1 cellular context compared by ENCODE assay signal in the genomic region with DNA sequence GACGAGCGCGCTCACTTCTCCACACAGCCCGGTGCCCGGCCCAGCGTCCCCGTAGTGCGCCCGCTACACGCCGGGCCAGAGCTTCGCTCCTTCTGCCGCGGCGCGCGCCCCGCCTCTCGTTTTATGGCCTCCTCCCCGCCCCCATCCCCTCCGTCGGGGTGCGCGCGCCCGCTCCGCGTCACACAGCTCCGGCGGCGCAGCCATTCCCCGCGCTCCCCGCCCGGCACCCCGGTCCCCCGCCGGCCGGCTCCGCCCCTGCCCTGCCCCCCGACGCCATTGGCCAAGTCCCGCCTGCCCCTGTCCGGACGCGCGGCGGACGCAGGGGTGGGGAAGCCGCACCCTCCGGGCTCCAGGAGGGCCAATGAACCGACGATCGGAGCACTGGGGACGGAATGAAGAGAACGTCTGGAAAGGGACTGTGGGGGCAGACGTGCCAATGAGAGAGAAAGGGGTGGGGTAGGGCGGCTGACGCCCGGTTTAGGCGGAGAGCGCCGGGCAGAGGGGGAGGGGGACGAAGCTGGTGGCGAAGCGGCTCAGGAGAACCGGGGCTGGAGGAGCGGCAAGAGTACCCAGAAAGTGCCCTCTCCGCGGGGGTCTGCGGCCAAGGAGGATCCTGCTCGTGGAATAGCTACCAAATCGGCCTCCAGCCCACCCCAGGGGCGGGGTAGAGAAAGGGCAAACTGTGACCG.
A peak's percentile ranks its signal among the peaks of the same experiment; 100 is the strongest.
TF ChIP-seq lines count a peak whose summit lies in the region.

TOB1 (minus strand) TSS at position 94 of the 689 bp plus-strand sequence. CDS start 2,337 bp downstream, outside the sequence.

TF ChIP-seq in HepG2, 621 proteins besides CTCF, POLR2A, EP300 and RAD21 (continued from another document and continues in another):
- TF ChIP-seq ZFP37 (CRISPR knock-in tag; IDR thresholded peaks at IDR 0.05; ENCODE audit: borderline replicate concordance) (no peak; the same call in 1 of the 2 replicates), LCORL (IDR thresholded peaks at IDR 0.05) (no peak), LCORL (CRISPR knock-in tag; IDR thresholded peaks at IDR 0.05) (peak; percentile 86), GATAD1 (CRISPR knock-in tag; IDR thresholded peaks at IDR 0.05) (peak; percentile 72), ZNF256 (CRISPR knock-in tag; conservative IDR thresholded peaks at IDR 0.05) (peak; percentile 85; the same call in 1 of the 2 replicates), HNRNPL (IDR thresholded peaks at IDR 0.05; ENCODE audit: low read depth, low read length) (peak; percentile 90; the same call in 1 of the 2 replicates), ZNF768 (CRISPR knock-in tag; IDR thresholded peaks at IDR 0.05) (peak; percentile 87), ZBTB14 (CRISPR knock-in tag; IDR thresholded peaks at IDR 0.05) (peak; percentile 99), MTA3 (CRISPR knock-in tag; IDR thresholded peaks at IDR 0.05) (no peak), ZNF572 (CRISPR knock-in tag; IDR thresholded peaks at IDR 0.05) (no peak), ZZZ3 (CRISPR knock-in tag; IDR thresholded peaks at IDR 0.05; ENCODE audit: borderline replicate concordance) (peak; percentile 79; the same call in 1 of the 2 replicates), TIGD3 (CRISPR knock-in tag; IDR thresholded peaks at IDR 0.05; ENCODE audit: borderline replicate concordance) (peak; percentile 71; the same call in 1 of the 2 replicates), RFX5 (IDR thresholded peaks at IDR 0.05; ENCODE audit: low read depth, low read length) (peak; percentile 50), ZNF510 (CRISPR knock-in tag; IDR thresholded peaks at IDR 0.05; ENCODE audit: low read depth) (peak; percentile 83), HBP1 (CRISPR knock-in tag; IDR thresholded peaks at IDR 0.05; ENCODE audit: low read depth) (peak; percentile 86; the same call in 1 of the 2 replicates), CEBPG (CRISPR knock-in tag; IDR thresholded peaks at IDR 0.05) (peak; percentile 16; the same call in 1 of the 2 replicates), ZNF720 (CRISPR knock-in tag; IDR thresholded peaks at IDR 0.05) (0 out of 2 replicates have a peak, but pooled peaks have one; percentile 43), ZFAT (CRISPR knock-in tag; conservative IDR thresholded peaks at IDR 0.05) (no peak; the same call in 1 of the 2 replicates), TBL1XR1 (IDR thresholded peaks at IDR 0.05; ENCODE audit: borderline replicate concordance, low read length, partially characterized antibody) (peak; percentile 90), HOXA3 (CRISPR knock-in tag; IDR thresholded peaks at IDR 0.05) (peak; percentile 93), ATF7 (IDR thresholded peaks at IDR 0.05) (no peak), ATF7 (CRISPR knock-in tag; IDR thresholded peaks at IDR 0.05) (peak; percentile 72), CBX2 (IDR thresholded peaks at IDR 0.05; ENCODE audit: low read depth, low read length) (no peak), CBX2 (CRISPR knock-in tag; IDR thresholded peaks at IDR 0.05; ENCODE audit: low read depth) (peak; percentile 68; the same call in 1 of the 2 replicates), GMEB1 (CRISPR knock-in tag; IDR thresholded peaks at IDR 0.05; ENCODE audit: borderline replicate concordance) (peak; percentile 82), TAF15 (IDR thresholded peaks at IDR 0.05; ENCODE audit: low read depth, low read length, poor library complexity, severe bottlenecking) (peak; percentile 66), CCDC6 (CRISPR knock-in tag; IDR thresholded peaks at IDR 0.05) (peak; percentile 98), GABPB1 (CRISPR knock-in tag; IDR thresholded peaks at IDR 0.05) (peak; percentile 79), NFE2L2 (IDR thresholded peaks at IDR 0.05; ENCODE audit: low read length) (no peak), ZSCAN9 (CRISPR knock-in tag; IDR thresholded peaks at IDR 0.05; ENCODE audit: borderline replicate concordance) (peak; percentile 96), HMGXB4 (CRISPR knock-in tag; IDR thresholded peaks at IDR 0.05; ENCODE audit: borderline replicate concordance in 1 of 2, low read depth in 1 of 2) (peak in 1 of 2 experiments; percentile 81; a peak in 2 of 4 replicates), SIX4 (CRISPR knock-in tag; IDR thresholded peaks at IDR 0.05) (peak; percentile 76; the same call in 1 of the 2 replicates), GATA4 (IDR thresholded peaks at IDR 0.05; ENCODE audit: borderline replicate concordance, low read depth) (peak; percentile 94), ZNF784 (CRISPR knock-in tag; IDR thresholded peaks at IDR 0.05; ENCODE audit: borderline replicate concordance) (peak; percentile 66)
- TF ChIP-seq, protein P1, sequence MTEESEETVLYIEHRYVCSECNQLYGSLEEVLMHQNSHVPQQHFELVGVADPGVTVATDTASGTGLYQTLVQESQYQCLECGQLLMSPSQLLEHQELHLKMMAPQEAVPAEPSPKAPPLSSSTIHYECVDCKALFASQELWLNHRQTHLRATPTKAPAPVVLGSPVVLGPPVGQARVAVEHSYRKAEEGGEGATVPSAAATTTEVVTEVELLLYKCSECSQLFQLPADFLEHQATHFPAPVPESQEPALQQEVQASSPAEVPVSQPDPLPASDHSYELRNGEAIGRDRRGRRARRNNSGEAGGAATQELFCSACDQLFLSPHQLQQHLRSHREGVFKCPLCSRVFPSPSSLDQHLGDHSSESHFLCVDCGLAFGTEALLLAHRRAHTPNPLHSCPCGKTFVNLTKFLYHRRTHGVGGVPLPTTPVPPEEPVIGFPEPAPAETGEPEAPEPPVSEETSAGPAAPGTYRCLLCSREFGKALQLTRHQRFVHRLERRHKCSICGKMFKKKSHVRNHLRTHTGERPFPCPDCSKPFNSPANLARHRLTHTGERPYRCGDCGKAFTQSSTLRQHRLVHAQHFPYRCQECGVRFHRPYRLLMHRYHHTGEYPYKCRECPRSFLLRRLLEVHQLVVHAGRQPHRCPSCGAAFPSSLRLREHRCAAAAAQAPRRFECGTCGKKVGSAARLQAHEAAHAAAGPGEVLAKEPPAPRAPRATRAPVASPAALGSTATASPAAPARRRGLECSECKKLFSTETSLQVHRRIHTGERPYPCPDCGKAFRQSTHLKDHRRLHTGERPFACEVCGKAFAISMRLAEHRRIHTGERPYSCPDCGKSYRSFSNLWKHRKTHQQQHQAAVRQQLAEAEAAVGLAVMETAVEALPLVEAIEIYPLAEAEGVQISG (CRISPR knock-in tag; IDR thresholded peaks at IDR 0.05) = peak; percentile 82
- TF ChIP-seq, protein P2, sequence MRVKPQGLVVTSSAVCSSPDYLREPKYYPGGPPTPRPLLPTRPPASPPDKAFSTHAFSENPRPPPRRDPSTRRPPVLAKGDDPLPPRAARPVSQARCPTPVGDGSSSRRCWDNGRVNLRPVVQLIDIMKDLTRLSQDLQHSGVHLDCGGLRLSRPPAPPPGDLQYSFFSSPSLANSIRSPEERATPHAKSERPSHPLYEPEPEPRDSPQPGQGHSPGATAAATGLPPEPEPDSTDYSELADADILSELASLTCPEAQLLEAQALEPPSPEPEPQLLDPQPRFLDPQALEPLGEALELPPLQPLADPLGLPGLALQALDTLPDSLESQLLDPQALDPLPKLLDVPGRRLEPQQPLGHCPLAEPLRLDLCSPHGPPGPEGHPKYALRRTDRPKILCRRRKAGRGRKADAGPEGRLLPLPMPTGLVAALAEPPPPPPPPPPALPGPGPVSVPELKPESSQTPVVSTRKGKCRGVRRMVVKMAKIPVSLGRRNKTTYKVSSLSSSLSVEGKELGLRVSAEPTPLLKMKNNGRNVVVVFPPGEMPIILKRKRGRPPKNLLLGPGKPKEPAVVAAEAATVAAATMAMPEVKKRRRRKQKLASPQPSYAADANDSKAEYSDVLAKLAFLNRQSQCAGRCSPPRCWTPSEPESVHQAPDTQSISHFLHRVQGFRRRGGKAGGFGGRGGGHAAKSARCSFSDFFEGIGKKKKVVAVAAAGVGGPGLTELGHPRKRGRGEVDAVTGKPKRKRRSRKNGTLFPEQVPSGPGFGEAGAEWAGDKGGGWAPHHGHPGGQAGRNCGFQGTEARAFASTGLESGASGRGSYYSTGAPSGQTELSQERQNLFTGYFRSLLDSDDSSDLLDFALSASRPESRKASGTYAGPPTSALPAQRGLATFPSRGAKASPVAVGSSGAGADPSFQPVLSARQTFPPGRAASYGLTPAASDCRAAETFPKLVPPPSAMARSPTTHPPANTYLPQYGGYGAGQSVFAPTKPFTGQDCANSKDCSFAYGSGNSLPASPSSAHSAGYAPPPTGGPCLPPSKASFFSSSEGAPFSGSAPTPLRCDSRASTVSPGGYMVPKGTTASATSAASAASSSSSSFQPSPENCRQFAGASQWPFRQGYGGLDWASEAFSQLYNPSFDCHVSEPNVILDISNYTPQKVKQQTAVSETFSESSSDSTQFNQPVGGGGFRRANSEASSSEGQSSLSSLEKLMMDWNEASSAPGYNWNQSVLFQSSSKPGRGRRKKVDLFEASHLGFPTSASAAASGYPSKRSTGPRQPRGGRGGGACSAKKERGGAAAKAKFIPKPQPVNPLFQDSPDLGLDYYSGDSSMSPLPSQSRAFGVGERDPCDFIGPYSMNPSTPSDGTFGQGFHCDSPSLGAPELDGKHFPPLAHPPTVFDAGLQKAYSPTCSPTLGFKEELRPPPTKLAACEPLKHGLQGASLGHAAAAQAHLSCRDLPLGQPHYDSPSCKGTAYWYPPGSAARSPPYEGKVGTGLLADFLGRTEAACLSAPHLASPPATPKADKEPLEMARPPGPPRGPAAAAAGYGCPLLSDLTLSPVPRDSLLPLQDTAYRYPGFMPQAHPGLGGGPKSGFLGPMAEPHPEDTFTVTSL (CRISPR knock-in tag; IDR thresholded peaks at IDR 0.05; ENCODE audit: borderline replicate concordance) = 0 out of 2 replicates have a peak, but pooled peaks have one; percentile 15
- TF ChIP-seq, protein P3, sequence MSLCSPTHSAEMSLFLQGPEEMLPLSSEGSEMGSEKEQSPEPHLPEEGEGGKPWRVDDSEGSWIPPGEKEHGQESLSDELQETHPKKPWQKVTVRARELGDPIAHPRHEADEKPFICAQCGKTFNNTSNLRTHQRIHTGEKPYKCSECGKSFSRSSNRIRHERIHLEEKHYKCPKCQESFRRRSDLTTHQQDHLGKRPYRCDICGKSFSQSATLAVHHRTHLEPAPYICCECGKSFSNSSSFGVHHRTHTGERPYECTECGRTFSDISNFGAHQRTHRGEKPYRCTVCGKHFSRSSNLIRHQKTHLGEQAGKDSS (CRISPR knock-in tag; IDR thresholded peaks at IDR 0.05; ENCODE audit: borderline replicate concordance, low read depth) = peak; percentile 96; the same call in 1 of the 2 replicates
- TF ChIP-seq, protein P4, sequence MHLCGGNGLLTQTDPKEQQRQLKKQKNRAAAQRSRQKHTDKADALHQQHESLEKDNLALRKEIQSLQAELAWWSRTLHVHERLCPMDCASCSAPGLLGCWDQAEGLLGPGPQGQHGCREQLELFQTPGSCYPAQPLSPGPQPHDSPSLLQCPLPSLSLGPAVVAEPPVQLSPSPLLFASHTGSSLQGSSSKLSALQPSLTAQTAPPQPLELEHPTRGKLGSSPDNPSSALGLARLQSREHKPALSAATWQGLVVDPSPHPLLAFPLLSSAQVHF (CRISPR knock-in tag; IDR thresholded peaks at IDR 0.05) = no peak; the same call in 1 of the 2 replicates
